ENCODE assay signal across 9 cellular contexts in the genomic region with DNA sequence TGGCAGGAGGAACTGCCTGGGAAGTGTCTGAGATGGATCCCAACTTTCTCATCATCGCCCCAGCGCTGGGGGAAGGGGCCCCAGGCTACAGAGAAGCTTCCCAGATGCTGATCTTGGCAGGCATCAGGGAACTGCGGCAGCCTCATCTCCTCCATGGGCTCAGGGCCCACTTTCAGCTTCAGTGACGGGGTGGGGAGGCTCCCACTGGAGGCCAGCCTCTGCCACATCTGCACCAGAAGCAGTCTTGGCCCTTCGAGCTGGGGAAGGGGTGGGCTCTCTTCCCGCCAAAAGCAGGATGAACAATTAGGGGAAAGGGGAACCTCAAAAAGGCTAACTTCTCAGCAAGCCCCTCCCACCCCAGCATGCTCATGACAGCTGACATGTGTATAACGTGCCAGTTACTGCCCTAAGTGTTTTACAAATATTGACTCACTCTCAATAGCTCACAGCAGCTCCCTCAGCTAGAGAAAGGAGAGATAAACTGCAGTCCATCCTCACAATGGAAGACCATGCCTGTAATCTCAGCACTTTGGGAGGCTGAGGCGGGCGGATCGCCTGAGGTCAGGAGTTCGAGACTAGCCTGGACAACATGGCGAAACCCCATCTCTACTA. TPM values are rescaled to one million over a fixed set of nuclear protein-coding genes. Genes with fewer than 3 reads are reported as not detected.
A peak's percentile ranks its signal among the peaks of the same experiment; 100 is the strongest.
DNase-seq lines count a peak whose midpoint lies in the region; ATAC-seq and TF ChIP-seq lines count a peak whose summit lies in the region.
"Had no signal": no experiment of that assay in that cellular context is flagged by ENCODE, and none has a peak within 500 bp of the region (broad histone marks: within the 10 kb centered on the region; RNA-seq: fewer than 3 reads in every experiment).

No MANE protein-coding gene starts in this region.

- H3K4me3 Mint-ChIP-seq in activated B cell treated with CpG ODN at 0.5 μM for 24 hours (no peak overlapping the region), MCF 10A (ENCODE audit: unreplicated experiment) (no peak overlapping the region)

- no peaks in the 10 kb centered on the region for H3K9me3 ChIP-seq in liver (ENCODE audit: control insufficient read depth in 4 of 4, low read length in 3 of 4)

- H3K27me3 ChIP-seq in liver (ENCODE audit: control insufficient read depth in 4 of 4, insufficient read depth in 4 of 4, low read length in 3 of 4): no peaks in the 10 kb centered on the region

- TF ChIP-seq RAD21 in liver (IDR thresholded peaks at IDR 0.05): no peak

- H3K27ac Mint-ChIP-seq in activated B cell treated with CpG ODN at 0.5 μM for 24 hours (peak overlapping the region; percentile 73), MCF 10A (ENCODE audit: low read depth, unreplicated experiment) (no peak overlapping the region)

- no peak for ATAC-seq in activated B cell treated with CpG ODN at 0.5 μM for 24 hours (ENCODE audit: low read depth)
- ATAC-seq in HG02852 (IDR thresholded peaks at IDR 0.05; ENCODE audit: unreplicated experiment): no peak
- ATAC-seq in HG03139 (IDR thresholded peaks at IDR 0.05; ENCODE audit: unreplicated experiment): no peak

- no peaks in the 10 kb centered on the region for H3K36me3 ChIP-seq in liver (ENCODE audit: control insufficient read depth in 4 of 4, insufficient read depth in 3 of 4, low read depth in 1 of 4, low read length in 3 of 4)

- H3K9ac ChIP-seq in liver (ENCODE audit: low read depth in 1 of 2, low read length in 2 of 2): no peak overlapping the region

- intact Hi-C loops in activated B cell treated with CpG ODN at 0.5 μM for 24 hours (cut with micrococcal nuclease): loop anchor here (5.0 to 10.0 kb wide), 3 partner anchors 327 to 857 kb away; partner anchors contain the start of genes CDKN2D, ILF3 and KRI1
- intact Hi-C loops in MCF 10A (cut with micrococcal nuclease): no loop called here

- no peaks in the 10 kb centered on the region for H3K36me3 Mint-ChIP-seq in activated B cell treated with CpG ODN at 0.5 μM for 24 hours (ENCODE audit: low read depth)
- H3K36me3 Mint-ChIP-seq in MCF 10A (ENCODE audit: insufficient read depth, unreplicated experiment): peaks cover 6% of the 10 kb centered on the region

- 45% methylated on average over 12 of the region's 12 CpGs for WGBS in liver

- H3K4me1 ChIP-seq in liver (ENCODE audit: control insufficient read depth in 4 of 4, insufficient read depth in 4 of 4, low read length in 3 of 4): peaks cover 4 to 25% (median 13%) of the 10 kb centered on the region in 4 donors

- no peak overlapping the region for H3K4me3 ChIP-seq in liver (ENCODE audit: low read depth in 1 of 3, low read length in 3 of 3)

- no TSS peak for BruUV-seq in MCF 10A (replicated peaks; lab: Mats Ljungman, UMichigan)

- CTCF ChIA-PET in activated B cell treated with CpG ODN at 0.5 μM for 24 hours (lab: Charles Lee) (interaction anchor here (0.9 to 1.2 kb wide), 2 partner anchors 12 to 19 kb away, joined by 4 read pairs; no protein-coding TSS in a partner anchor), MCF 10A (lab: Yijun Ruan, JAX) (interaction anchor here (0.6 to 0.9 kb wide), 2 partner anchors 94 to 118 kb away, joined by 3 to 4 read pairs; no protein-coding TSS in a partner anchor)

- DNase-seq in AG08395 (ENCODE audit: low spot score) (peak; percentile 69), LHCN-M2 (ENCODE audit: low read depth) (peak; percentile 31), activated B cell treated with CpG ODN at 0.5 μM for 24 hours (no peak), A172 (ENCODE audit: low spot score) (no peak), MCF 10A (ENCODE audit: unreplicated experiment) (no peak)

- no peak for TF ChIP-seq CTCF in activated B cell treated with CpG ODN at 0.5 μM for 24 hours (IDR thresholded peaks at IDR 0.05)
- no peak for TF ChIP-seq CTCF in liver (IDR thresholded peaks at IDR 0.05; ENCODE audit: low read depth, low read length, missing input control)
- TF ChIP-seq CTCF in MCF 10A (IDR thresholded peaks at IDR 0.05; ENCODE audit: unreplicated experiment): no peak

- H3K27me3 Mint-ChIP-seq in activated B cell treated with CpG ODN at 0.5 μM for 24 hours (no peaks in the 10 kb centered on the region), MCF 10A (ENCODE audit: insufficient read depth, unreplicated experiment) (no peaks in the 10 kb centered on the region)

- POLR2A ChIA-PET in activated B cell treated with CpG ODN at 0.5 μM for 24 hours (lab: Charles Lee): interaction anchor here (0.6 to 2.0 kb wide), 5 partner anchors 12 to 134 kb away, joined by 4 to 10 read pairs (median 5); partner anchors contain the start of genes ICAM1 and MRPL4
- POLR2A ChIA-PET in MCF 10A (lab: Yijun Ruan, JAX): no interaction called here

- H3K4me1 Mint-ChIP-seq in activated B cell treated with CpG ODN at 0.5 μM for 24 hours (peaks cover 51% of the 10 kb centered on the region), MCF 10A (ENCODE audit: insufficient read depth, unreplicated experiment) (no peaks in the 10 kb centered on the region)

- H3K27ac ChIP-seq in liver (ENCODE audit: low read depth in 1 of 2, low read length in 2 of 2): peak overlapping the region; percentile 66 to 85
- H3K27ac ChIP-seq: HL-60 had no signal

- H3K9me3 Mint-ChIP-seq in activated B cell treated with CpG ODN at 0.5 μM for 24 hours (no peaks in the 10 kb centered on the region), MCF 10A (ENCODE audit: unreplicated experiment) (no peaks in the 10 kb centered on the region)

TF ChIP-seq in liver, 16 proteins besides CTCF, POLR2A, EP300 and RAD21 (continues in another document):
- TF ChIP-seq GABPA (IDR thresholded peaks at IDR 0.05 in 1 of 2, conservative IDR thresholded peaks at IDR 0.05 in 1 of 2) (peak in 1 of 2 donors; percentile 27), JUND (IDR thresholded peaks at IDR 0.05) (no peak), FOXA2 (IDR thresholded peaks at IDR 0.05) (peak; percentile 41), RXRA (IDR thresholded peaks at IDR 0.05) (peak; percentile 14 to 74), ZBTB33 (IDR thresholded peaks at IDR 0.05) (no peak)
- TF ChIP-seq, protein P1, sequence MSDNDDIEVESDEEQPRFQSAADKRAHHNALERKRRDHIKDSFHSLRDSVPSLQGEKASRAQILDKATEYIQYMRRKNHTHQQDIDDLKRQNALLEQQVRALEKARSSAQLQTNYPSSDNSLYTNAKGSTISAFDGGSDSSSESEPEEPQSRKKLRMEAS (IDR thresholded peaks at IDR 0.05): no peak

RNA-seq across cellular contexts. Expression of gene S1PR2, which starts 7.1 kb away (rescaled TPM):
- total RNA-seq in LHCN-M2 (2014; rRNA removed): 1.4 and 1.8 TPM in 2 replicates
- 2.3 TPM for polyA plus RNA-seq in LHCN-M2 (2012)
- total RNA-seq in activated B cell treated with CpG ODN at 0.5 μM for 24 hours: 5.3 and 5.6 TPM in 2 replicates
- 1 to 10 TPM; 2.6 to 4.8 TPM for total RNA-seq in liver
- 1 to 10 TPM; 1.2 to 4.0 TPM for polyA plus RNA-seq in liver
- total RNA-seq in A172 (2014; rRNA removed; shearing (Covaris generic)): 1.7 and 2.5 TPM in 2 replicates
- 0.64 and 0.89 TPM in 2 replicates for total RNA-seq in MCF 10A (2022)

RNA-seq across cellular contexts. Expression of gene MRPL4, which starts 13.7 kb away (rescaled TPM):
- total RNA-seq in LHCN-M2 (2014; rRNA removed): 98.5 and 101 TPM in 2 replicates
- 66.1 TPM for polyA plus RNA-seq in LHCN-M2 (2012)
- 66.9 and 68.3 TPM in 2 replicates for total RNA-seq in activated B cell treated with CpG ODN at 0.5 μM for 24 hours
- 10 to 100 TPM; 21.5 to 23.4 TPM for total RNA-seq in liver
- 10 to 100 TPM; 44.0 to 74.8 TPM for polyA plus RNA-seq in liver
- total RNA-seq in A172 (2014; rRNA removed; shearing (Covaris generic)): 130 and 157 TPM in 2 replicates
- 99.1 and 120 TPM in 2 replicates for total RNA-seq in MCF 10A (2022)

RNA-seq across cellular contexts. Expression of gene ICAM1, which starts 32.6 kb away (rescaled TPM):
- total RNA-seq in LHCN-M2 (2014; rRNA removed): 1.7 and 2.2 TPM in 2 replicates
- polyA plus RNA-seq in LHCN-M2 (2012): 3.9 TPM
- 32.6 and 37.4 TPM in 2 replicates for total RNA-seq in activated B cell treated with CpG ODN at 0.5 μM for 24 hours
- total RNA-seq in liver: 10 to 100 TPM; 20.5 to 26.3 TPM
- 10 to 100 TPM in 1 of 2 donors, 1 to 10 TPM in 1; 7.8 to 19.1 TPM for polyA plus RNA-seq in liver
- total RNA-seq in A172 (2014; rRNA removed; shearing (Covaris generic)): 0.22 TPM in 1 of 2 replicates, not detected in the other
- 3.3 and 4.6 TPM in 2 replicates for total RNA-seq in MCF 10A (2022)

RNA-seq across cellular contexts. Expression of gene DNMT1, which starts 43.5 kb away (rescaled TPM):
- total RNA-seq in LHCN-M2 (2014; rRNA removed) (125 and 192 TPM in 2 replicates), activated B cell treated with CpG ODN at 0.5 μM for 24 hours (136 and 156 TPM in 2 replicates), liver (10 to 100 TPM; 19.7 to 47.1 TPM), MCF 10A (2022) (47.7 and 76.4 TPM in 2 replicates)
- polyA plus RNA-seq in LHCN-M2 (2012): 88.5 TPM
- 10 to 100 TPM in 1 of 2 donors, 1 to 10 TPM in 1; 8.7 to 20.3 TPM for polyA plus RNA-seq in liver
- 99.5 and 132 TPM in 2 replicates for total RNA-seq in A172 (2014; rRNA removed; shearing (Covaris generic))

RNA-seq across cellular contexts. Expression of gene ICAM4, which starts 48.5 kb away (rescaled TPM):
- not detected in 2 replicates for total RNA-seq in LHCN-M2 (2014; rRNA removed)
- 0.16 TPM for polyA plus RNA-seq in LHCN-M2 (2012)
- total RNA-seq in activated B cell treated with CpG ODN at 0.5 μM for 24 hours: 0.71 and 0.95 TPM in 2 replicates
- total RNA-seq in liver: 10 to 100 TPM in 1 of 2 donors, under 1 TPM in 1; 0.33 to 74.1 TPM
- polyA plus RNA-seq in liver: under 1 TPM in 1 of 2 donors, not detected in 1; 0.05 TPM
- total RNA-seq in A172 (2014; rRNA removed; shearing (Covaris generic)): 0.09 and 0.24 TPM in 2 replicates
- not detected in 2 replicates for total RNA-seq in MCF 10A (2022)

Comparison
In these comparisons a context has a peak if more than half of its experiments do, and no peak if none do; other contexts are left out.
1. DNase-seq: peak in AG08395 (single experiment) and LHCN-M2 (single experiment); none in activated B cell treated with CpG ODN at 0.5 μM for 24 hours (single experiment), A172 (single experiment) and MCF 10A (single experiment).